15 cellular contexts compared by ENCODE assay signal in genomic region chr7:74535951-74536356, GRCh38.
"Had no signal": no experiment of that assay in that cellular context is flagged by ENCODE, and none has a peak within 500 bp of the region (broad histone marks: within the 10 kb centered on the region; RNA-seq: fewer than 3 reads in every experiment).

No MANE protein-coding gene starts in this region.

- DNase-seq: activated CD4-positive, alpha-beta T cell treated with anti-CD3 and anti-CD28 coated beads, Interleukin-2, amount 50 U/mL, for 4 hours; activated CD4-positive, CD25-positive, alpha-beta regulatory T cell treated with anti-CD3 and anti-CD28 coated beads, Interleukin-2, amount 50 U/mL, for 72 hours; activated CD8-positive, alpha-beta memory T cell treated with anti-CD3 and anti-CD28 coated beads, Interleukin-2, amount 10 ng/mL, durations not matched to agents 7 days and 5 days; activated gamma-delta T cell; activated T-cell treated with anti-CD3 and anti-CD28 coated beads, Interleukin-2, amount 50 U/mL, for 24 hours; amygdala; foreskin keratinocyte; head of caudate nucleus; small intestine; SW 1271 had no signal

- H3K27ac Mint-ChIP-seq: activated CD8-positive, alpha-beta memory T cell treated with anti-CD3 and anti-CD28 coated beads, Interleukin-2, amount 10 ng/mL, durations not matched to agents 7 days and 5 days; activated naive CD8-positive, alpha-beta T cell; activated T-cell treated with anti-CD3 and anti-CD28 coated beads, Interleukin-2, amount 50 U/mL, for 24 hours; stimulated activated effector memory CD8-positive, alpha-beta T cell treated with anti-CD3 and anti-CD28 coated beads, Interleukin-12 subunit alpha, Interleukin-12 subunit beta, amount 100 ng/mL, for 72 hours; T-helper 2 cell treated with Interferon-gamma antibody and Interleukin-4, amounts not matched to agents 5 μg/mL and 100 μg/mL, for 36 hours; type B pancreatic cell had no signal

- H3K4me1 Mint-ChIP-seq: activated CD8-positive, alpha-beta memory T cell treated with anti-CD3 and anti-CD28 coated beads, Interleukin-2, amount 10 ng/mL, durations not matched to agents 7 days and 5 days; stimulated activated effector memory CD8-positive, alpha-beta T cell treated with anti-CD3 and anti-CD28 coated beads, Interleukin-12 subunit alpha, Interleukin-12 subunit beta, amount 100 ng/mL, for 72 hours had no signal

- H3K36me3 Mint-ChIP-seq: activated CD8-positive, alpha-beta memory T cell treated with anti-CD3 and anti-CD28 coated beads, Interleukin-2, amount 10 ng/mL, durations not matched to agents 7 days and 5 days; activated naive CD8-positive, alpha-beta T cell; stimulated activated effector memory CD8-positive, alpha-beta T cell treated with anti-CD3 and anti-CD28 coated beads, Interleukin-12 subunit alpha, Interleukin-12 subunit beta, amount 100 ng/mL, for 72 hours; type B pancreatic cell had no signal

- H3K4me3 Mint-ChIP-seq: activated CD8-positive, alpha-beta memory T cell treated with anti-CD3 and anti-CD28 coated beads, Interleukin-2, amount 10 ng/mL, durations not matched to agents 7 days and 5 days; activated naive CD8-positive, alpha-beta T cell; activated T-cell treated with anti-CD3 and anti-CD28 coated beads, Interleukin-2, amount 50 U/mL, for 24 hours; stimulated activated effector memory CD8-positive, alpha-beta T cell treated with anti-CD3 and anti-CD28 coated beads, Interleukin-12 subunit alpha, Interleukin-12 subunit beta, amount 100 ng/mL, for 72 hours; T-helper 2 cell treated with Interferon-gamma antibody and Interleukin-4, amounts not matched to agents 5 μg/mL and 100 μg/mL, for 36 hours; type B pancreatic cell had no signal

- H3K27ac ChIP-seq: foreskin keratinocyte, pancreas had no signal

- H3K4me1 ChIP-seq: foreskin keratinocyte, pancreas had no signal

- H3K4me3 ChIP-seq: pancreas had no signal

- H3K9me3 Mint-ChIP-seq: activated T-cell treated with anti-CD3 and anti-CD28 coated beads, Interleukin-2, amount 50 U/mL, for 24 hours; stimulated activated effector memory CD8-positive, alpha-beta T cell treated with anti-CD3 and anti-CD28 coated beads, Interleukin-12 subunit alpha, Interleukin-12 subunit beta, amount 100 ng/mL, for 72 hours; T-helper 2 cell treated with Interferon-gamma antibody and Interleukin-4, amounts not matched to agents 5 μg/mL and 100 μg/mL, for 36 hours; type B pancreatic cell had no signal

- H3K9me3 ChIP-seq: pancreas had no signal

- H3K27me3 ChIP-seq: foreskin keratinocyte, pancreas had no signal

- H3K27me3 Mint-ChIP-seq: activated CD8-positive, alpha-beta memory T cell treated with anti-CD3 and anti-CD28 coated beads, Interleukin-2, amount 10 ng/mL, durations not matched to agents 7 days and 5 days; activated naive CD8-positive, alpha-beta T cell; activated T-cell treated with anti-CD3 and anti-CD28 coated beads, Interleukin-2, amount 50 U/mL, for 24 hours; type B pancreatic cell had no signal

- ATAC-seq: activated CD8-positive, alpha-beta memory T cell treated with anti-CD3 and anti-CD28 coated beads, Interleukin-2, amount 10 ng/mL, durations not matched to agents 7 days and 5 days; foreskin keratinocyte; stimulated activated effector memory CD8-positive, alpha-beta T cell treated with anti-CD3 and anti-CD28 coated beads, Interleukin-12 subunit alpha, Interleukin-12 subunit beta, amount 100 ng/mL, for 72 hours had no signal
